Comparison of ENCODE assay signal across 1 cellular context in genomic region chr10:132331259-132331955, GRCh38.
TF ChIP-seq lines count a peak whose summit lies in the region.

No MANE protein-coding gene starts in this region.

TF ChIP-seq in HepG2, 621 proteins besides CTCF, POLR2A, EP300 and RAD21 (continued from another document and continues in another):
- TF ChIP-seq CHD4 (IDR thresholded peaks at IDR 0.05; ENCODE audit: borderline replicate concordance, low read length) (no peak), IRF2 (CRISPR knock-in tag; IDR thresholded peaks at IDR 0.05) (0 out of 2 replicates have a peak, but pooled peaks have one; percentile 32), PHF8 (CRISPR knock-in tag; IDR thresholded peaks at IDR 0.05) (peak; percentile 74), ZNF496 (CRISPR knock-in tag; IDR thresholded peaks at IDR 0.05; ENCODE audit: insufficient replicate concordance) (no peak), ZNF772 (CRISPR knock-in tag; IDR thresholded peaks at IDR 0.05) (0 out of 2 replicates have a peak, but pooled peaks have one; percentile 8), ZIK1 (CRISPR knock-in tag; IDR thresholded peaks at IDR 0.05; ENCODE audit: borderline replicate concordance, low read depth) (no peak), ZNF713 (CRISPR knock-in tag; IDR thresholded peaks at IDR 0.05) (0 out of 2 replicates have a peak, but pooled peaks have one; percentile 18), ZNF160 (CRISPR knock-in tag; IDR thresholded peaks at IDR 0.05) (peak; percentile 67; the same call in 1 of the 2 replicates), DMAP1 (CRISPR knock-in tag; IDR thresholded peaks at IDR 0.05) (peak; percentile 75), HES4 (CRISPR knock-in tag; IDR thresholded peaks at IDR 0.05; ENCODE audit: borderline replicate concordance) (peak; percentile 66; the same call in 1 of the 2 replicates), ZNF704 (CRISPR knock-in tag; IDR thresholded peaks at IDR 0.05; ENCODE audit: borderline replicate concordance) (peak; percentile 4; the same call in 1 of the 2 replicates), ZNF563 (CRISPR knock-in tag; IDR thresholded peaks at IDR 0.05) (no peak), ZNF768 (CRISPR knock-in tag; IDR thresholded peaks at IDR 0.05) (peak; percentile 21; the same call in 1 of the 2 replicates), MED1 (CRISPR knock-in tag; IDR thresholded peaks at IDR 0.05) (peak; percentile 5; the same call in 1 of the 2 replicates), ZFY (CRISPR knock-in tag; IDR thresholded peaks at IDR 0.05) (peak; percentile 41), ZNF879 (CRISPR knock-in tag; IDR thresholded peaks at IDR 0.05) (no peak), ZNF607 (CRISPR knock-in tag; IDR thresholded peaks at IDR 0.05; ENCODE audit: borderline replicate concordance) (peak; percentile 35; the same call in 1 of the 2 replicates), ISL2 (CRISPR knock-in tag; IDR thresholded peaks at IDR 0.05) (no peak), ZNF703 (CRISPR knock-in tag; IDR thresholded peaks at IDR 0.05; ENCODE audit: borderline replicate concordance) (no peak), SALL2 (CRISPR knock-in tag; IDR thresholded peaks at IDR 0.05) (no peak), MAZ (IDR thresholded peaks at IDR 0.05; ENCODE audit: borderline replicate concordance, low read depth, low read length) (no peak), MAZ (CRISPR knock-in tag; IDR thresholded peaks at IDR 0.05; ENCODE audit: low read depth) (peak; percentile 17; the same call in 1 of the 2 replicates), PHF21A (CRISPR knock-in tag; IDR thresholded peaks at IDR 0.05) (0 out of 2 replicates have a peak, but pooled peaks have one; percentile 30), SKIL (CRISPR knock-in tag; IDR thresholded peaks at IDR 0.05; ENCODE audit: borderline replicate concordance) (0 out of 2 replicates have a peak, but pooled peaks have one; percentile 7), ZNF687 (CRISPR knock-in tag; IDR thresholded peaks at IDR 0.05) (peak; percentile 72), NR2C2 (CRISPR knock-in tag; IDR thresholded peaks at IDR 0.05; ENCODE audit: borderline replicate concordance) (0 out of 2 replicates have a peak, but pooled peaks have one; percentile 12), ZNF569 (CRISPR knock-in tag; IDR thresholded peaks at IDR 0.05; ENCODE audit: borderline replicate concordance) (no peak; the same call in 1 of the 2 replicates), PAF1 (CRISPR knock-in tag; IDR thresholded peaks at IDR 0.05) (no peak), SMAD3 (CRISPR knock-in tag; IDR thresholded peaks at IDR 0.05) (no peak), RCOR2 (CRISPR knock-in tag; IDR thresholded peaks at IDR 0.05) (no peak), ZNF367 (CRISPR knock-in tag; IDR thresholded peaks at IDR 0.05; ENCODE audit: borderline replicate concordance) (no peak), EEA1 (CRISPR knock-in tag; IDR thresholded peaks at IDR 0.05; ENCODE audit: borderline replicate concordance) (no peak), ZNF543 (CRISPR knock-in tag; IDR thresholded peaks at IDR 0.05) (peak; percentile 62; the same call in 1 of the 2 replicates), ELF1 (CRISPR knock-in tag; IDR thresholded peaks at IDR 0.05) (no peak), TEAD3 (CRISPR knock-in tag; optimal IDR thresholded peaks at IDR 0.05; ENCODE audit: borderline replicate concordance) (no peak)
- TF ChIP-seq, protein P1, sequence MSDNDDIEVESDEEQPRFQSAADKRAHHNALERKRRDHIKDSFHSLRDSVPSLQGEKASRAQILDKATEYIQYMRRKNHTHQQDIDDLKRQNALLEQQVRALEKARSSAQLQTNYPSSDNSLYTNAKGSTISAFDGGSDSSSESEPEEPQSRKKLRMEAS (IDR thresholded peaks at IDR 0.05) = no peak
- TF ChIP-seq, protein P2, sequence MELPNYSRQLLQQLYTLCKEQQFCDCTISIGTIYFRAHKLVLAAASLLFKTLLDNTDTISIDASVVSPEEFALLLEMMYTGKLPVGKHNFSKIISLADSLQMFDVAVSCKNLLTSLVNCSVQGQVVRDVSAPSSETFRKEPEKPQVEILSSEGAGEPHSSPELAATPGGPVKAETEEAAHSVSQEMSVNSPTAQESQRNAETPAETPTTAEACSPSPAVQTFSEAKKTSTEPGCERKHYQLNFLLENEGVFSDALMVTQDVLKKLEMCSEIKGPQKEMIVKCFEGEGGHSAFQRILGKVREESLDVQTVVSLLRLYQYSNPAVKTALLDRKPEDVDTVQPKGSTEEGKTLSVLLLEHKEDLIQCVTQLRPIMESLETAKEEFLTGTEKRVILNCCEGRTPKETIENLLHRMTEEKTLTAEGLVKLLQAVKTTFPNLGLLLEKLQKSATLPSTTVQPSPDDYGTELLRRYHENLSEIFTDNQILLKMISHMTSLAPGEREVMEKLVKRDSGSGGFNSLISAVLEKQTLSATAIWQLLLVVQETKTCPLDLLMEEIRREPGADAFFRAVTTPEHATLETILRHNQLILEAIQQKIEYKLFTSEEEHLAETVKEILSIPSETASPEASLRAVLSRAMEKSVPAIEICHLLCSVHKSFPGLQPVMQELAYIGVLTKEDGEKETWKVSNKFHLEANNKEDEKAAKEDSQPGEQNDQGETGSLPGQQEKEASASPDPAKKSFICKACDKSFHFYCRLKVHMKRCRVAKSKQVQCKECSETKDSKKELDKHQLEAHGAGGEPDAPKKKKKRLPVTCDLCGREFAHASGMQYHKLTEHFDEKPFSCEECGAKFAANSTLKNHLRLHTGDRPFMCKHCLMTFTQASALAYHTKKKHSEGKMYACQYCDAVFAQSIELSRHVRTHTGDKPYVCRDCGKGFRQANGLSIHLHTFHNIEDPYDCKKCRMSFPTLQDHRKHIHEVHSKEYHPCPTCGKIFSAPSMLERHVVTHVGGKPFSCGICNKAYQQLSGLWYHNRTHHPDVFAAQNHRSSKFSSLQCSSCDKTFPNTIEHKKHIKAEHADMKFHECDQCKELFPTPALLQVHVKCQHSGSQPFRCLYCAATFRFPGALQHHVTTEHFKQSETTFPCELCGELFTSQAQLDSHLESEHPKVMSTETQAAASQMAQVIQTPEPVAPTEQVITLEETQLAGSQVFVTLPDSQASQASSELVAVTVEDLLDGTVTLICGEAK (IDR thresholded peaks at IDR 0.05) = no peak
- TF ChIP-seq, protein P2 (CRISPR knock-in tag; IDR thresholded peaks at IDR 0.05) = no peak
- TF ChIP-seq, protein P3, sequence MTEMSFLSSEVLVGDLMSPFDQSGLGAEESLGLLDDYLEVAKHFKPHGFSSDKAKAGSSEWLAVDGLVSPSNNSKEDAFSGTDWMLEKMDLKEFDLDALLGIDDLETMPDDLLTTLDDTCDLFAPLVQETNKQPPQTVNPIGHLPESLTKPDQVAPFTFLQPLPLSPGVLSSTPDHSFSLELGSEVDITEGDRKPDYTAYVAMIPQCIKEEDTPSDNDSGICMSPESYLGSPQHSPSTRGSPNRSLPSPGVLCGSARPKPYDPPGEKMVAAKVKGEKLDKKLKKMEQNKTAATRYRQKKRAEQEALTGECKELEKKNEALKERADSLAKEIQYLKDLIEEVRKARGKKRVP (CRISPR knock-in tag; IDR thresholded peaks at IDR 0.05) = no peak
- TF ChIP-seq, protein P4, sequence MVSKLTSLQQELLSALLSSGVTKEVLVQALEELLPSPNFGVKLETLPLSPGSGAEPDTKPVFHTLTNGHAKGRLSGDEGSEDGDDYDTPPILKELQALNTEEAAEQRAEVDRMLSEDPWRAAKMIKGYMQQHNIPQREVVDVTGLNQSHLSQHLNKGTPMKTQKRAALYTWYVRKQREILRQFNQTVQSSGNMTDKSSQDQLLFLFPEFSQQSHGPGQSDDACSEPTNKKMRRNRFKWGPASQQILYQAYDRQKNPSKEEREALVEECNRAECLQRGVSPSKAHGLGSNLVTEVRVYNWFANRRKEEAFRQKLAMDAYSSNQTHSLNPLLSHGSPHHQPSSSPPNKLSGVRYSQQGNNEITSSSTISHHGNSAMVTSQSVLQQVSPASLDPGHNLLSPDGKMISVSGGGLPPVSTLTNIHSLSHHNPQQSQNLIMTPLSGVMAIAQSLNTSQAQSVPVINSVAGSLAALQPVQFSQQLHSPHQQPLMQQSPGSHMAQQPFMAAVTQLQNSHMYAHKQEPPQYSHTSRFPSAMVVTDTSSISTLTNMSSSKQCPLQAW (CRISPR knock-in tag; IDR thresholded peaks at IDR 0.05) = 0 out of 2 replicates have a peak, but pooled peaks have one; percentile 41
